In the genomic region with DNA sequence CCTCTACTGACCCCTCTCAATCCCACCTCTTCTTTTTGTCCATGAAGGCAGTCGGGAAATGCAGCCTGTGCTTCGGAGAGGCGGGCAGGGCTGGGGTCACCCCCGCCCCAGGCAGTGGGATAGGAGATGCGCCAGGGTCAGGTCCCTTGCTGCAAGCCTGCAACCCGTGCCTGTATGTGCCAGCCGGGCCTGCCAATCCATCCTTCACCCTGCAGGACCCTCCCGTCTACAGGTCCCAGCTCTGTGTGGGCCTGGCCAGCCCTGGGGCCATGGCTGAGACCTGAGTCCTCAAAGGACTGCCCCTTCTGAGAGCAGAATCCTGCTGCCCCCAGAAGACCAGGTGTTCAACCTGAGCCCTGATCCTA, we compare ENCODE assay signal across 14 cellular contexts. TPM values are rescaled to one million over a fixed set of nuclear protein-coding genes. Genes with fewer than 3 reads are reported as not detected.
"Had no signal": no experiment of that assay in that cellular context is flagged by ENCODE, and none has a peak within 500 bp of the region (broad histone marks: within the 10 kb centered on the region; RNA-seq: fewer than 3 reads in every experiment).

No MANE protein-coding gene starts in this region.

- H3K4me3 ChIP-seq: dorsolateral prefrontal cortex, gastroesophageal sphincter, ovary, transverse colon had no signal

- H3K36me3 ChIP-seq: gastroesophageal sphincter, ovary, transverse colon had no signal

- H3K27ac ChIP-seq: dorsolateral prefrontal cortex, gastroesophageal sphincter, ovary, transverse colon had no signal

- H3K4me1 ChIP-seq: gastroesophageal sphincter, transverse colon had no signal

- H3K9me3 ChIP-seq: ovary, transverse colon had no signal

- H3K27me3 ChIP-seq: ovary, transverse colon had no signal

- DNase-seq: activated CD4-positive, alpha-beta T cell treated with anti-CD3 and anti-CD28 coated beads, Interleukin-2, amount 10 ng/mL, durations not matched to agents 7 days and 5 days; activated CD4-positive, CD25-positive, alpha-beta regulatory T cell; activated naive CD4-positive, alpha-beta T cell treated with anti-CD3 and anti-CD28 coated beads, Interleukin-2, amount 50 U/mL, for 16 hours; mesendoderm; nephron progenitor cell; stimulated activated CD4-positive, alpha-beta T cell treated with anti-CD3 and anti-CD28 coated beads, Interleukin-2, amount 100 ng/mL, for 48 hours; stimulated activated naive CD4-positive, alpha-beta T cell; transverse colon had no signal

- ATAC-seq: gastroesophageal sphincter had no signal

RNA-seq across cellular contexts. Expression of gene ASCL2, which starts 10.9 kb away (rescaled TPM):
- total RNA-seq: astrocyte, kidney epithelial cell had no signal

RNA-seq across cellular contexts. Expression of gene C11orf21, which starts 42.3 kb away (rescaled TPM):
- total RNA-seq: astrocyte, bronchial epithelial cell, kidney epithelial cell had no signal

RNA-seq across cellular contexts. Expression of gene TSPAN32, which starts 42.4 kb away (rescaled TPM):
- total RNA-seq: astrocyte, bronchial epithelial cell had no signal
